ENCODE assay signal across 8 cellular contexts in genomic region chrX:102155806-102156179, GRCh38. TPM values are rescaled to one million over a fixed set of nuclear protein-coding genes. Genes with fewer than 3 reads are reported as not detected.
A peak's percentile ranks its signal among the peaks of the same experiment; 100 is the strongest.
DNase-seq lines count a peak whose midpoint lies in the region; ATAC-seq and TF ChIP-seq lines count a peak whose summit lies in the region.

TSS of gene BEX5 (minus strand) at chrX:102155977. CDS start at chrX:102154265, 1,712 bp downstream.

- peaks cover 4% of the 10 kb centered on the region for H3K27me3 Mint-ChIP-seq in chondrocyte (ENCODE audit: low read depth)

- peak; percentile 69 for DNase-seq in Daoy (ENCODE audit: low read depth)
- DNase-seq in H7: peak; percentile 42
- DNase-seq in NCI-H1105 treated with DMSO at 0.1 percent for 48 hours (lab: John Stamatoyannopoulos, UW): peak; percentile 84
- no peak for DNase-seq in chondrocyte (ENCODE audit: low spot score)
- peak in 2 of 3 experiments; percentile 5 to 41 for DNase-seq in stimulated activated CD4-positive, alpha-beta T cell treated with anti-CD3 and anti-CD28 coated beads, TNF-alpha, amount 100 ng/mL, for 24 hours (ENCODE audit: low read depth in 3 of 3)

- H3K36me3 ChIP-seq in H7 (replicated peaks; ENCODE audit: control insufficient read depth, insufficient read depth, low read length) (no peaks in the 10 kb centered on the region), liver (ENCODE audit: control insufficient read depth in 4 of 4, insufficient read depth in 3 of 4, low read depth in 1 of 4, low read length in 3 of 4) (no peaks in the 10 kb centered on the region)

- TF ChIP-seq CTCF in chondrocyte (IDR thresholded peaks at IDR 0.05): no peak
- TF ChIP-seq CTCF in liver (IDR thresholded peaks at IDR 0.05; ENCODE audit: low read depth, low read length, missing input control): no peak

- H3K27me3 ChIP-seq in H7 (ENCODE audit: control insufficient read depth, insufficient read depth, low read length) (no peaks in the 10 kb centered on the region), liver (ENCODE audit: control insufficient read depth in 4 of 4, insufficient read depth in 4 of 4, low read length in 3 of 4) (peaks cover 0 to 6% (median 0%) of the 10 kb centered on the region in 4 donors)

- no peak within 1 kb of the TSS for H3K9ac ChIP-seq in liver (ENCODE audit: low read depth in 1 of 2, low read length in 2 of 2)

- H3K9me3 ChIP-seq in liver (ENCODE audit: control insufficient read depth in 4 of 4, low read length in 3 of 4): peaks cover 0 to 2% (median 0%) of the 10 kb centered on the region in 4 donors

- no peak for TF ChIP-seq RAD21 in liver (IDR thresholded peaks at IDR 0.05)

- H3K4me1 ChIP-seq in liver (ENCODE audit: control insufficient read depth in 4 of 4, insufficient read depth in 4 of 4, low read length in 3 of 4): peaks cover 0 to 3% (median 0%) of the 10 kb centered on the region in 4 donors

- no peak within 1 kb of the TSS for H3K27ac ChIP-seq in liver (ENCODE audit: low read depth in 1 of 2, low read length in 2 of 2)

- peak within 1 kb of the TSS; percentile 79 for H3K4me3 Mint-ChIP-seq in chondrocyte (ENCODE audit: unreplicated experiment)

- peak; percentile 96 for ATAC-seq in activated CD4-positive, CD25-positive, alpha-beta regulatory T cell treated with anti-CD3 and anti-CD28 coated beads, Interleukin-2, amount 50 U/mL, for 24 hours
- ATAC-seq in GM19035 (IDR thresholded peaks at IDR 0.05; ENCODE audit: unreplicated experiment): no peak

- H3K27ac Mint-ChIP-seq in chondrocyte (ENCODE audit: unreplicated experiment): no peak within 1 kb of the TSS

- peak within 1 kb of the TSS; percentile 41 for H3K4me3 ChIP-seq in H7 (ENCODE audit: insufficient read depth, low read depth, low read length)
- peak within 1 kb of the TSS; percentile 35 to 48 (median 38) for H3K4me3 ChIP-seq in liver (ENCODE audit: low read depth in 1 of 3, low read length in 3 of 3)

- H3K9me3 Mint-ChIP-seq in chondrocyte (ENCODE audit: low read depth): peaks cover 14% of the 10 kb centered on the region

- H3K4me1 Mint-ChIP-seq in chondrocyte (ENCODE audit: low read depth): peaks cover 5% of the 10 kb centered on the region

- H3K36me3 Mint-ChIP-seq in chondrocyte (ENCODE audit: low read depth): no peaks in the 10 kb centered on the region

- WGBS in liver: under 1% methylated on average over 15 of the region's 15 CpGs

TF ChIP-seq in liver, 16 proteins besides CTCF, POLR2A, EP300 and RAD21:
- TF ChIP-seq FOXA2 (IDR thresholded peaks at IDR 0.05): no peak
- TF ChIP-seq HNF4A (conservative IDR thresholded peaks at IDR 0.05): no peak
- TF ChIP-seq NR2F2 (IDR thresholded peaks at IDR 0.05): no peak
- no peak for TF ChIP-seq FOXA1 (IDR thresholded peaks at IDR 0.05)
- TF ChIP-seq ZBTB33 (IDR thresholded peaks at IDR 0.05): no peak
- no peak for TF ChIP-seq RXRA (IDR thresholded peaks at IDR 0.05)
- TF ChIP-seq SP1 (IDR thresholded peaks at IDR 0.05): no peak
- TF ChIP-seq GABPA (IDR thresholded peaks at IDR 0.05 in 1 of 2, conservative IDR thresholded peaks at IDR 0.05 in 1 of 2): no peak
- TF ChIP-seq REST (IDR thresholded peaks at IDR 0.05): no peak

RNA-seq across cellular contexts. Expression of gene BEX5, which starts in this region (rescaled TPM):
- total RNA-seq in Daoy (2014; rRNA removed; shearing (Covaris generic)): 2.1 and 6.5 TPM in 2 replicates
- total RNA-seq in H7 (2014; rRNA removed; shearing (Covaris generic)): 5.5 and 8.6 TPM in 2 replicates
- 0.42 TPM in 1 of 3 replicates, not detected in the others for total RNA-seq in chondrocyte
- total RNA-seq in liver: under 1 TPM; 0.09 to 0.50 TPM
- polyA plus RNA-seq in liver: 1 to 10 TPM in 1 of 2 donors, under 1 TPM in 1; 0.61 to 1.4 TPM
